In the genomic region with DNA sequence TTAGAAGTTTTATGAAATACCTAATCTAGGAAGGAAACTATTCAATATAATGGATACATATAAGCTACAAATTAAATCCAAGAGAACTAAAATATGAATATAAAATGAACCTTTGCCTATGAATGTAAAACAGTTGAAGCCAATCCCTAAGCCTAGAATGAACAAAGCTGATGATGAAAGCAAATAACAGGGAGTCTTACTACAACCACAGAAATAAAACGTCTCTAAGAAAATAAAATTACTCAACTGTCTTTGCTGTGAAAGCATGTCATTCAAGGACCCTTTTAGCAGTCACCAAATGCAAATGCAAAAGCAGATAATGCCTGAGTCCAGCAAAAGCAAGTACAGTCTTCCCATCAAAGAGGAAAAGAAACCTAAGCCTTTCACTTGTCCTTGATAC, we compare ENCODE assay signal across 22 cellular contexts.
"Had no signal": no experiment of that assay in that cellular context is flagged by ENCODE, and none has a peak within 500 bp of the region (broad histone marks: within the 10 kb centered on the region; RNA-seq: fewer than 3 reads in every experiment).

No MANE protein-coding gene starts in this region.

- H3K4me1 ChIP-seq: ascending aorta, breast epithelium, esophagus squamous epithelium, lower lobe of right lung, right lobe of liver, testis had no signal

- H3K36me3 Mint-ChIP-seq: activated CD8-positive, alpha-beta memory T cell treated with anti-CD3 and anti-CD28 coated beads, Interleukin-2, amount 10 ng/mL, durations not matched to agents 7 days and 5 days; type B pancreatic cell had no signal

- H3K27ac Mint-ChIP-seq: activated B cell treated with CpG ODN at 0.5 μM for 24 hours; activated CD4-positive, alpha-beta memory T cell treated with anti-CD3 and anti-CD28 coated beads, Interleukin-2, amount 10 ng/mL, durations not matched to agents 7 days and 5 days; activated CD8-positive, alpha-beta memory T cell treated with anti-CD3 and anti-CD28 coated beads, Interleukin-2, amount 10 ng/mL, durations not matched to agents 7 days and 5 days; activated naive CD4-positive, alpha-beta T cell treated with anti-CD3 and anti-CD28 coated beads, Interleukin-2, amount 10 ng/mL, durations not matched to agents 7 days and 5 days; dendritic cell treated with granulocyte-macrophage colony-stimulating factor and Interleukin-4, amounts not matched to agents 40 ng/mL and 50 ng/mL, for 4 days; stimulated activated memory B cell treated with anti-CD40 and anti-IgM and Interleukin-4, amounts not matched to agents 10 μg/mL and 1 μg/mL and 100 μg/mL, for 72 hours; T-helper 2 cell treated with Interferon-gamma antibody and Interleukin-4, amounts not matched to agents 5 μg/mL and 100 μg/mL, for 36 hours; type B pancreatic cell had no signal

- H3K27me3 ChIP-seq: ascending aorta, breast epithelium, esophagus squamous epithelium, ovary, right lobe of liver, testis had no signal

- H3K4me3 Mint-ChIP-seq: activated B cell treated with CpG ODN at 0.5 μM for 24 hours; activated CD4-positive, alpha-beta memory T cell treated with anti-CD3 and anti-CD28 coated beads, Interleukin-2, amount 10 ng/mL, durations not matched to agents 7 days and 5 days; activated CD8-positive, alpha-beta memory T cell treated with anti-CD3 and anti-CD28 coated beads, Interleukin-2, amount 10 ng/mL, durations not matched to agents 7 days and 5 days; activated naive CD4-positive, alpha-beta T cell treated with anti-CD3 and anti-CD28 coated beads, Interleukin-2, amount 10 ng/mL, durations not matched to agents 7 days and 5 days; activated T-cell treated with anti-CD3 and anti-CD28 coated beads, Interleukin-2, amount 50 U/mL, for 4 hours; dendritic cell treated with granulocyte-macrophage colony-stimulating factor and Interleukin-4, amounts not matched to agents 40 ng/mL and 50 ng/mL, for 4 days; stimulated activated memory B cell treated with anti-CD40 and anti-IgM and Interleukin-4, amounts not matched to agents 10 μg/mL and 1 μg/mL and 100 μg/mL, for 72 hours; T-helper 2 cell treated with Interferon-gamma antibody and Interleukin-4, amounts not matched to agents 5 μg/mL and 100 μg/mL, for 36 hours; type B pancreatic cell had no signal

- H3K27ac ChIP-seq: ascending aorta, breast epithelium, esophagus squamous epithelium, lower lobe of right lung, ovary, right lobe of liver, testis had no signal

- H3K4me3 ChIP-seq: ascending aorta, breast epithelium, esophagus squamous epithelium, lower lobe of right lung, ovary, right lobe of liver, smooth muscle cell, testis had no signal

- H3K27me3 Mint-ChIP-seq: activated B cell treated with CpG ODN at 0.5 μM for 24 hours; activated CD4-positive, alpha-beta memory T cell treated with anti-CD3 and anti-CD28 coated beads, Interleukin-2, amount 10 ng/mL, durations not matched to agents 7 days and 5 days; activated CD8-positive, alpha-beta memory T cell treated with anti-CD3 and anti-CD28 coated beads, Interleukin-2, amount 10 ng/mL, durations not matched to agents 7 days and 5 days; activated naive CD4-positive, alpha-beta T cell treated with anti-CD3 and anti-CD28 coated beads, Interleukin-2, amount 10 ng/mL, durations not matched to agents 7 days and 5 days; dendritic cell treated with granulocyte-macrophage colony-stimulating factor and Interleukin-4, amounts not matched to agents 40 ng/mL and 50 ng/mL, for 4 days; stimulated activated memory B cell treated with anti-CD40 and anti-IgM and Interleukin-4, amounts not matched to agents 10 μg/mL and 1 μg/mL and 100 μg/mL, for 72 hours; type B pancreatic cell had no signal

- H3K4me2 ChIP-seq: smooth muscle cell had no signal

- H3K36me3 ChIP-seq: ascending aorta, breast epithelium, esophagus squamous epithelium, lower lobe of right lung, ovary, right lobe of liver had no signal

- ATAC-seq: activated CD8-positive, alpha-beta memory T cell treated with anti-CD3 and anti-CD28 coated beads, Interleukin-2, amount 10 ng/mL, durations not matched to agents 7 days and 5 days; activated T-cell treated with anti-CD3 and anti-CD28 coated beads, Interleukin-2, amount 50 U/mL, for 4 hours; left colon; lower lobe of right lung; right lobe of liver; stimulated activated memory B cell treated with anti-CD40 and anti-IgM and Interleukin-4, amounts not matched to agents 10 μg/mL and 1 μg/mL and 100 μg/mL, for 72 hours had no signal

- H3K9me3 Mint-ChIP-seq: activated B cell treated with CpG ODN at 0.5 μM for 24 hours; activated CD4-positive, alpha-beta memory T cell treated with anti-CD3 and anti-CD28 coated beads, Interleukin-2, amount 10 ng/mL, durations not matched to agents 7 days and 5 days; activated naive CD4-positive, alpha-beta T cell treated with anti-CD3 and anti-CD28 coated beads, Interleukin-2, amount 10 ng/mL, durations not matched to agents 7 days and 5 days; activated T-cell treated with anti-CD3 and anti-CD28 coated beads, Interleukin-2, amount 50 U/mL, for 4 hours; dendritic cell treated with granulocyte-macrophage colony-stimulating factor and Interleukin-4, amounts not matched to agents 40 ng/mL and 50 ng/mL, for 4 days; stimulated activated memory B cell treated with anti-CD40 and anti-IgM and Interleukin-4, amounts not matched to agents 10 μg/mL and 1 μg/mL and 100 μg/mL, for 72 hours; T-helper 2 cell treated with Interferon-gamma antibody and Interleukin-4, amounts not matched to agents 5 μg/mL and 100 μg/mL, for 36 hours; type B pancreatic cell had no signal

- DNase-seq: activated B cell treated with CpG ODN at 0.5 μM for 24 hours; activated CD4-positive, alpha-beta memory T cell treated with anti-CD3 and anti-CD28 coated beads, Interleukin-2, amount 10 ng/mL, durations not matched to agents 7 days and 5 days; activated CD4-positive, alpha-beta T cell treated with anti-CD3 and anti-CD28 coated beads for 48 hours; activated CD8-positive, alpha-beta memory T cell treated with anti-CD3 and anti-CD28 coated beads, Interleukin-2, amount 10 ng/mL, durations not matched to agents 7 days and 5 days; activated naive CD4-positive, alpha-beta T cell treated with anti-CD3 and anti-CD28 coated beads, Interleukin-2, amount 10 ng/mL, durations not matched to agents 7 days and 5 days; activated T-cell treated with anti-CD3 and anti-CD28 coated beads, Interleukin-2, amount 50 U/mL, for 4 hours; effector memory CD4-positive, alpha-beta T cell; esophagus squamous epithelium; islet precursor cell; left colon; lower lobe of right lung; ovary; right lobe of liver; stimulated activated CD4-positive, alpha-beta T cell treated with anti-CD3 and anti-CD28 coated beads, Interleukin-4, amount 100 ng/mL, for 24 hours; testis had no signal

- H3K9me3 ChIP-seq: ascending aorta, breast epithelium, esophagus squamous epithelium, lower lobe of right lung, ovary, right lobe of liver, testis had no signal

- H3K4me1 Mint-ChIP-seq: activated B cell treated with CpG ODN at 0.5 μM for 24 hours; stimulated activated memory B cell treated with anti-CD40 and anti-IgM and Interleukin-4, amounts not matched to agents 10 μg/mL and 1 μg/mL and 100 μg/mL, for 72 hours had no signal
